In the genomic region with DNA sequence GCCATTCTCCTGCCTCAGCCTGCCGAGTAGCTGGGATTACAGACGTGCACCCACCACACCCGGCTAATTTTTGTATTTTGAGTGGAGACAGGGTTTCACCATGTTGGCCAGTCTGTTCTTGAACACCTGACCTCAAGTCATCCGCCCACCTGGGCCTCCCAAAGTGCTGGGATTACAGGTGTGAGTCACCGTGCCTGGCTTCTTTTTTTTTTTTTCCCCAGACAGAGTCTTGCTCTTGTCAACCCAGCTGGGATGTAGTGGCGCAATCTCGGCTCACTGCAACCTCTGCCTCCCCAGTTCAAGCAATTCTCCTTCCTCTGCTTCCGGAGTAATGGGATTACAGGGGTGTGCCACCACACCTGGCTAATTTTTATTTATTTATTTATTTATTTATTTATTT, we compare ENCODE assay signal across 1 cellular context.
TF ChIP-seq lines count a peak whose summit lies in the region.

No MANE protein-coding gene starts in this region.

TF ChIP-seq in IMR-90, 13 proteins besides CTCF, POLR2A, EP300 and RAD21:
- TF ChIP-seq FOS (IDR thresholded peaks at IDR 0.05; ENCODE audit: low read depth, low read length) (peak; percentile 38; the same call in 1 of the 2 replicates), CEBPB (IDR thresholded peaks at IDR 0.05; ENCODE audit: low read depth, low read length) (peak; percentile 82)
TF ChIP-seq in IMR-90: peak in this region for 2; not testable (repeated sequence) for 11.
